In genomic region chr2:74183878-74184277, GRCh38 we compare ENCODE assay signal across 1 cellular context.
A peak's percentile ranks its signal among the peaks of the same experiment; 100 is the strongest.
TF ChIP-seq lines count a peak whose summit lies in the region.

No MANE protein-coding gene starts in this region.

TF ChIP-seq in GM12891, 5 proteins besides CTCF, POLR2A, EP300 and RAD21:
- TF ChIP-seq POU2F2 (IDR thresholded peaks at IDR 0.05; ENCODE audit: low read depth, low read length) = no peak
- TF ChIP-seq PAX5 (IDR thresholded peaks at IDR 0.05; ENCODE audit: insufficient read depth, low read length, severe bottlenecking) = no peak
- TF ChIP-seq SPI1 (IDR thresholded peaks at IDR 0.05; ENCODE audit: low read depth, low read length) = peak; percentile 52
